In the genomic region with DNA sequence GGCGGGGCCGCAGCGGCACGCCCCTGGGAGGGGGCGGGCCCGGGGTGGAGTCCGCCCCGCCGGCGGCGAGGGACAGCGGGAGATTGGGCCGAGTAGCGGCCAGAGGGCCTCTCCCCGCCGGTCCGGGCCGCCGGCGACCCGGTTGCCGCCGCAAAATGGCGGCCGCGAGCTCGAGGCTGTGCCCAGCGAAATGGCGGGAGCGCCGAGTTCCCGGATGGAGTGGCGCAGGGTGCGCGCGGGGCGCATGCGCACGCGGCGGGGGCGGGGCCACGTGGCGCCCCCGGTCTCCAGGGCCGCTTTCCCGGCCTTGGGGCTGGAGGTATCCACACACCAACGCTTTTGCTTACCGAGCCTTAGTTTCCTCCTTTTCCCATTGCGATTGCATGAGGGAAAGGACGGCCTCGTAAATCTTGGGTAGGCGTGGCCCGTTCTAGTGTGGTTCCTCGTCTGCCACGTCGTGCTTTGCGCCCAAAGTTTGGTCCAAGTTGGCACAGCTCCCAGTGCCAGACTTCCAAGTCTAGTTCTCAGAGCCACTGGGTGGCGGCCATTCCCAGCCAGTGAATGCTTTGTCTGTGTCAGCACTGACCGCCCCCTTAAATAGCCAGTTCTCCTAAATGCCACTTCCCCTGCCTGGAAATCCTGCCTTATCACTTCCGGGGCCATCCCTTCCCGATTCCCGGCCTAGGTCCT, we compare ENCODE assay signal across 1 cellular context.
TF ChIP-seq lines count a peak whose summit lies in the region.

No MANE protein-coding gene starts in this region.

TF ChIP-seq in K562, 482 proteins besides CTCF, POLR2A, EP300 and RAD21 (continued from another document and continues in another):
- TF ChIP-seq OTX1 (CRISPR knock-in tag; IDR thresholded peaks at IDR 0.05), result no peak
- TF ChIP-seq, protein P1, sequence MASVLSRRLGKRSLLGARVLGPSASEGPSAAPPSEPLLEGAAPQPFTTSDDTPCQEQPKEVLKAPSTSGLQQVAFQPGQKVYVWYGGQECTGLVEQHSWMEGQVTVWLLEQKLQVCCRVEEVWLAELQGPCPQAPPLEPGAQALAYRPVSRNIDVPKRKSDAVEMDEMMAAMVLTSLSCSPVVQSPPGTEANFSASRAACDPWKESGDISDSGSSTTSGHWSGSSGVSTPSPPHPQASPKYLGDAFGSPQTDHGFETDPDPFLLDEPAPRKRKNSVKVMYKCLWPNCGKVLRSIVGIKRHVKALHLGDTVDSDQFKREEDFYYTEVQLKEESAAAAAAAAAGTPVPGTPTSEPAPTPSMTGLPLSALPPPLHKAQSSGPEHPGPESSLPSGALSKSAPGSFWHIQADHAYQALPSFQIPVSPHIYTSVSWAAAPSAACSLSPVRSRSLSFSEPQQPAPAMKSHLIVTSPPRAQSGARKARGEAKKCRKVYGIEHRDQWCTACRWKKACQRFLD (CRISPR knock-in tag; IDR thresholded peaks at IDR 0.05), result no peak
- TF ChIP-seq, protein P2, sequence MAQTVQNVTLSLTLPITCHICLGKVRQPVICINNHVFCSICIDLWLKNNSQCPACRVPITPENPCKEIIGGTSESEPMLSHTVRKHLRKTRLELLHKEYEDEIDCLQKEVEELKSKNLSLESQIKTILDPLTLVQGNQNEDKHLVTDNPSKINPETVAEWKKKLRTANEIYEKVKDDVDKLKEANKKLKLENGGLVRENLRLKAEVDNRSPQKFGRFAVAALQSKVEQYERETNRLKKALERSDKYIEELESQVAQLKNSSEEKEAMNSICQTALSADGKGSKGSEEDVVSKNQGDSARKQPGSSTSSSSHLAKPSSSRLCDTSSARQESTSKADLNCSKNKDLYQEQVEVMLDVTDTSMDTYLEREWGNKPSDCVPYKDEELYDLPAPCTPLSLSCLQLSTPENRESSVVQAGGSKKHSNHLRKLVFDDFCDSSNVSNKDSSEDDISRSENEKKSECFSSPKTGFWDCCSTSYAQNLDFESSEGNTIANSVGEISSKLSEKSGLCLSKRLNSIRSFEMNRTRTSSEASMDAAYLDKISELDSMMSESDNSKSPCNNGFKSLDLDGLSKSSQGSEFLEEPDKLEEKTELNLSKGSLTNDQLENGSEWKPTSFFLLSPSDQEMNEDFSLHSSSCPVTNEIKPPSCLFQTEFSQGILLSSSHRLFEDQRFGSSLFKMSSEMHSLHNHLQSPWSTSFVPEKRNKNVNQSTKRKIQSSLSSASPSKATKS (CRISPR knock-in tag; IDR thresholded peaks at IDR 0.05), result no peak
- no peak for TF ChIP-seq HMG20B (CRISPR knock-in tag; IDR thresholded peaks at IDR 0.05)
- no peak for TF ChIP-seq ZNF165 (CRISPR knock-in tag; IDR thresholded peaks at IDR 0.05; ENCODE audit: borderline replicate concordance)
- TF ChIP-seq ZNF79 (CRISPR knock-in tag; IDR thresholded peaks at IDR 0.05; ENCODE audit: low read depth), result no peak
- no peak for TF ChIP-seq CREBBP (IDR thresholded peaks at IDR 0.05; ENCODE audit: low read depth, low read length)
- no peak for TF ChIP-seq ZNF444 (CRISPR knock-in tag; IDR thresholded peaks at IDR 0.05)
- no peak for TF ChIP-seq HNRNPK (IDR thresholded peaks at IDR 0.05; ENCODE audit: low read depth, low read length, poor library complexity, severe bottlenecking)
- peak; percentile 79 for TF ChIP-seq FUS (optimal IDR thresholded peaks at IDR 0.05; ENCODE audit: low read depth, low read length)
- no peak for TF ChIP-seq ZNF696 (CRISPR knock-in tag; conservative IDR thresholded peaks at IDR 0.05)
- no peak for TF ChIP-seq ZNF780A (CRISPR knock-in tag; IDR thresholded peaks at IDR 0.05)
- no peak for TF ChIP-seq NFYB (IDR thresholded peaks at IDR 0.05; ENCODE audit: extremely low read depth, insufficient read length)
- no peak for TF ChIP-seq ZNF561 (CRISPR knock-in tag; conservative IDR thresholded peaks at IDR 0.05)
- 0 out of 2 replicates have a peak, but pooled peaks have one; percentile 15 for TF ChIP-seq RFX7 (CRISPR knock-in tag; IDR thresholded peaks at IDR 0.05)
- TF ChIP-seq, protein P3, sequence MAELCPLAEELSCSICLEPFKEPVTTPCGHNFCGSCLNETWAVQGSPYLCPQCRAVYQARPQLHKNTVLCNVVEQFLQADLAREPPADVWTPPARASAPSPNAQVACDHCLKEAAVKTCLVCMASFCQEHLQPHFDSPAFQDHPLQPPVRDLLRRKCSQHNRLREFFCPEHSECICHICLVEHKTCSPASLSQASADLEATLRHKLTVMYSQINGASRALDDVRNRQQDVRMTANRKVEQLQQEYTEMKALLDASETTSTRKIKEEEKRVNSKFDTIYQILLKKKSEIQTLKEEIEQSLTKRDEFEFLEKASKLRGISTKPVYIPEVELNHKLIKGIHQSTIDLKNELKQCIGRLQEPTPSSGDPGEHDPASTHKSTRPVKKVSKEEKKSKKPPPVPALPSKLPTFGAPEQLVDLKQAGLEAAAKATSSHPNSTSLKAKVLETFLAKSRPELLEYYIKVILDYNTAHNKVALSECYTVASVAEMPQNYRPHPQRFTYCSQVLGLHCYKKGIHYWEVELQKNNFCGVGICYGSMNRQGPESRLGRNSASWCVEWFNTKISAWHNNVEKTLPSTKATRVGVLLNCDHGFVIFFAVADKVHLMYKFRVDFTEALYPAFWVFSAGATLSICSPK (IDR thresholded peaks at IDR 0.05; ENCODE audit: borderline replicate concordance), result no peak
- no peak for TF ChIP-seq HSF4 (CRISPR knock-in tag; IDR thresholded peaks at IDR 0.05; ENCODE audit: borderline replicate concordance)
- TF ChIP-seq, protein P4, sequence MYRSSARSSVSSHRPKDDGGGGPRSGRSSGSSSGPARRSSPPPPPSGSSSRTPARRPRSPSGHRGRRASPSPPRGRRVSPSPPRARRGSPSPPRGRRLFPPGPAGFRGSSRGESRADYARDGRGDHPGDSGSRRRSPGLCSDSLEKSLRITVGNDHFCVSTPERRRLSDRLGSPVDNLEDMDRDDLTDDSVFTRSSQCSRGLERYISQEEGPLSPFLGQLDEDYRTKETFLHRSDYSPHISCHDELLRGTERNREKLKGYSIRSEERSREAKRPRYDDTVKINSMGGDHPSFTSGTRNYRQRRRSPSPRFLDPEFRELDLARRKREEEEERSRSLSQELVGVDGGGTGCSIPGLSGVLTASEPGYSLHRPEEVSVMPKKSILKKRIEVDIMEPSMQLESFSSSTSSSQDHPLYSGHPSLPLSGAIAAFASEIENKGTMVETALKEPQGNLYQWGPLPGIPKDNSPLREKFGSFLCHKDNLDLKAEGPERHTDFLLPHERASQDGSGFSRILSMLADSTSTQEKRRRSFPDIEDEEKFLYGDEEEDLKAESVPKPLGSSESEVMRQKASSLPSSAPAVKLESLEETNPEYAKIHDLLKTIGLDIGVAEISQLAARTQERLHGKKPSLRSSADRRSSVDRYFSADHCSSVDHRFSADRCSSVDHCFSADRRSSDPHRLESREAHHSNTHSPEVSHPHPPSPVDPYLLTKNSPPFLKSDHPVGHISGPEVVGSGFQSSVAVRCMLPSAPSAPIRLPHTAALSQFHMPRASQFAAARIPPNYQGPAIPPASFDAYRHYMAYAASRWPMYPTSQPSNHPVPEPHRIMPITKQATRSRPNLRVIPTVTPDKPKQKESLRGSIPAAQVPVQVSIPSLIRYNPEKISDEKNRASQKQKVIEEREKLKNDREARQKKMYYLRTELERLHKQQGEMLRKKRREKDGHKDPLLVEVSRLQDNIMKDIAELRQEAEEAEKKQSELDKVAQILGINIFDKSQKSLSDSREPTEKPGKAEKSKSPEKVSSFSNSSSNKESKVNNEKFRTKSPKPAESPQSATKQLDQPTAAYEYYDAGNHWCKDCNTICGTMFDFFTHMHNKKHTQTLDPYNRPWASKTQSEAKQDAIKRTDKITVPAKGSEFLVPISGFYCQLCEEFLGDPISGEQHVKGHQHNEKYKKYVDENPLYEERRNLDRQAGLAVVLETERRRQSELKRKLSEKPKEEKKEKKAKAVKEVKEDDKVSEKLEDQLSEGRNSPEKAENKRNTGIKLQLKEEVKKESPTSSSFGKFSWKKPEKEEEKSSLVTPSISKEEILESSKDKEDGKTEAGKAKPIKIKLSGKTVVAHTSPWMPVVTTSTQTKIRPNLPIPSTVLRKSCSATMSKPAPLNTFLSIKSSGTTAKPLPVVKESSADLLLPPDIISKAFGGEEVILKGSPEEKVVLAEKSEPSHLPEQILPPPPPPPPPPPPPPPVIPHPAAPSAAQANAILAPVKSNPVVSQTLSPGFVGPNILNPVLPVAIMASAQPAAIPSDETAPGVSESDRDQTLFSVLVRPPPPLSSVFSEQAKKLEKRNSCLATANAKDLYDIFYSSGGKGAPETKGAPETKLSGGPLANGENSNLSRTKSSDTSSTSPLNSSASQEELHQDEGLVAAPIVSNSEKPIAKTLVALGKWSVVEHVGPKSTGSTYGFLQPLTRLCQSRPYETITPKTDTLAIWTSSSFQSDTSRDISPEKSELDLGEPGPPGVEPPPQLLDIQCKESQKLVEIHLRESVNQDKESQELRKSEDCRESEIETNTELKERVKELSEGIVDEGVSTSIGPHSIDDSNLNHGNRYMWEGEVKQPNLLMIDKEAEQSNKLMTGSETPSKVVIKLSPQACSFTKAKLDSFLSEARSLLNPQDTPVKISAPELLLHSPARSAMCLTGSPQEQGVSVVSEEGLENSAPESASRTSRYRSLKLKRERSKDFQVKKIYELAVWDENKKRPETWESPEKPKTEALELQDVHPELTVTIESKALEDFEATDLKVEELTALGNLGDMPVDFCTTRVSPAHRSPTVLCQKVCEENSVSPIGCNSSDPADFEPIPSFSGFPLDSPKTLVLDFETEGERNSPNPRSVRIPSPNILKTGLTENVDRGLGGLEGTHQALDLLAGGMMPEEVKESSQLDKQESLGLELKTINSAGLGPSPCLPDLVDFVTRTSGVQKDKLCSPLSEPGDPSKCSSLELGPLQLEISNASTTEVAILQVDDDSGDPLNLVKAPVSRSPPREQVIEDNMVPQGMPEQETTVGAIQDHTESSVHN (IDR thresholded peaks at IDR 0.05; ENCODE audit: borderline replicate concordance in 1 of 2, low read depth in 1 of 2), result no peak
- peak; percentile 94; the same call in 1 of the 2 replicates for TF ChIP-seq ILF3 (IDR thresholded peaks at IDR 0.05; ENCODE audit: borderline replicate concordance)
- TF ChIP-seq, protein P5, sequence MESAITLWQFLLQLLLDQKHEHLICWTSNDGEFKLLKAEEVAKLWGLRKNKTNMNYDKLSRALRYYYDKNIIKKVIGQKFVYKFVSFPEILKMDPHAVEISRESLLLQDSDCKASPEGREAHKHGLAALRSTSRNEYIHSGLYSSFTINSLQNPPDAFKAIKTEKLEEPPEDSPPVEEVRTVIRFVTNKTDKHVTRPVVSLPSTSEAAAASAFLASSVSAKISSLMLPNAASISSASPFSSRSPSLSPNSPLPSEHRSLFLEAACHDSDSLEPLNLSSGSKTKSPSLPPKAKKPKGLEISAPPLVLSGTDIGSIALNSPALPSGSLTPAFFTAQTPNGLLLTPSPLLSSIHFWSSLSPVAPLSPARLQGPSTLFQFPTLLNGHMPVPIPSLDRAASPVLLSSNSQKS (CRISPR knock-in tag; IDR thresholded peaks at IDR 0.05), result no peak
- TF ChIP-seq, protein P6, sequence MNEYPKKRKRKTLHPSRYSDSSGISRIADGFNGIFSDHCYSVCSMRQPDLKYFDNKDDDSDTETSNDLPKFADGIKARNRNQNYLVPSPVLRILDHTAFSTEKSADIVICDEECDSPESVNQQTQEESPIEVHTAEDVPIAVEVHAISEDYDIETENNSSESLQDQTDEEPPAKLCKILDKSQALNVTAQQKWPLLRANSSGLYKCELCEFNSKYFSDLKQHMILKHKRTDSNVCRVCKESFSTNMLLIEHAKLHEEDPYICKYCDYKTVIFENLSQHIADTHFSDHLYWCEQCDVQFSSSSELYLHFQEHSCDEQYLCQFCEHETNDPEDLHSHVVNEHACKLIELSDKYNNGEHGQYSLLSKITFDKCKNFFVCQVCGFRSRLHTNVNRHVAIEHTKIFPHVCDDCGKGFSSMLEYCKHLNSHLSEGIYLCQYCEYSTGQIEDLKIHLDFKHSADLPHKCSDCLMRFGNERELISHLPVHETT (CRISPR knock-in tag; conservative IDR thresholded peaks at IDR 0.05 in 1 of 2, IDR thresholded peaks at IDR 0.05 in 1 of 2), result peak in 1 of 2 experiments; percentile 97; a peak in 2 of 4 replicates
- TF ChIP-seq TCF3 (CRISPR knock-in tag; IDR thresholded peaks at IDR 0.05), result no peak
- no peak for TF ChIP-seq ETV5 (CRISPR knock-in tag; IDR thresholded peaks at IDR 0.05; ENCODE audit: low read depth)
- TF ChIP-seq ZNF644 (tag; IDR thresholded peaks at IDR 0.05; ENCODE audit: low read depth), result no peak
- TF ChIP-seq, protein P7, sequence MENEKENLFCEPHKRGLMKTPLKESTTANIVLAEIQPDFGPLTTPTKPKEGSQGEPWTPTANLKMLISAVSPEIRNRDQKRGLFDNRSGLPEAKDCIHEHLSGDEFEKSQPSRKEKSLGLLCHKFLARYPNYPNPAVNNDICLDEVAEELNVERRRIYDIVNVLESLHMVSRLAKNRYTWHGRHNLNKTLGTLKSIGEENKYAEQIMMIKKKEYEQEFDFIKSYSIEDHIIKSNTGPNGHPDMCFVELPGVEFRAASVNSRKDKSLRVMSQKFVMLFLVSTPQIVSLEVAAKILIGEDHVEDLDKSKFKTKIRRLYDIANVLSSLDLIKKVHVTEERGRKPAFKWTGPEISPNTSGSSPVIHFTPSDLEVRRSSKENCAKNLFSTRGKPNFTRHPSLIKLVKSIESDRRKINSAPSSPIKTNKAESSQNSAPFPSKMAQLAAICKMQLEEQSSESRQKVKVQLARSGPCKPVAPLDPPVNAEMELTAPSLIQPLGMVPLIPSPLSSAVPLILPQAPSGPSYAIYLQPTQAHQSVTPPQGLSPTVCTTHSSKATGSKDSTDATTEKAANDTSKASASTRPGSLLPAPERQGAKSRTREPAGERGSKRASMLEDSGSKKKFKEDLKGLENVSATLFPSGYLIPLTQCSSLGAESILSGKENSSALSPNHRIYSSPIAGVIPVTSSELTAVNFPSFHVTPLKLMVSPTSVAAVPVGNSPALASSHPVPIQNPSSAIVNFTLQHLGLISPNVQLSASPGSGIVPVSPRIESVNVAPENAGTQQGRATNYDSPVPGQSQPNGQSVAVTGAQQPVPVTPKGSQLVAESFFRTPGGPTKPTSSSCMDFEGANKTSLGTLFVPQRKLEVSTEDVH (IDR thresholded peaks at IDR 0.05; ENCODE audit: low read depth, partially characterized antibody), result peak; percentile 22
- TF ChIP-seq ZNF174 (CRISPR knock-in tag; IDR thresholded peaks at IDR 0.05), result no peak
- no peak for TF ChIP-seq NR3C1 (CRISPR knock-in tag; IDR thresholded peaks at IDR 0.05)
- TF ChIP-seq PHF21A (IDR thresholded peaks at IDR 0.05; ENCODE audit: borderline replicate concordance, low read depth), result no peak
- peak; percentile 92 for TF ChIP-seq KDM5B (IDR thresholded peaks at IDR 0.05; ENCODE audit: insufficient replicate concordance, low read depth, low read length)
